ENCODE assay signal across 18 cellular contexts in genomic region chr6:97275809-97276208, GRCh38.
"Had no signal": no experiment of that assay in that cellular context is flagged by ENCODE, and none has a peak within 500 bp of the region (broad histone marks: within the 10 kb centered on the region; RNA-seq: fewer than 3 reads in every experiment).

No MANE protein-coding gene starts in this region.

- H3K27ac ChIP-seq: cardiac muscle cell, dorsolateral prefrontal cortex, heart left ventricle, pancreas, sigmoid colon, stomach, upper lobe of left lung had no signal

- H3K27ac Mint-ChIP-seq: activated CD4-positive, alpha-beta memory T cell treated with anti-CD3 and anti-CD28 coated beads, Interleukin-2, amount 10 ng/mL, durations not matched to agents 7 days and 5 days; activated CD4-positive, alpha-beta T cell treated with anti-CD3 and anti-CD28 coated beads for 36 hours; activated CD8-positive, alpha-beta memory T cell treated with anti-CD3 and anti-CD28 coated beads, Interleukin-2, amount 10 ng/mL, durations not matched to agents 7 days and 5 days; activated naive CD8-positive, alpha-beta T cell treated with anti-CD3 and anti-CD28 coated beads for 36 hours; stimulated activated effector memory CD8-positive, alpha-beta T cell treated with anti-CD3 and anti-CD28 coated beads, Interleukin-12 subunit alpha, Interleukin-12 subunit beta, amount 100 ng/mL, for 72 hours; T-helper 2 cell treated with Interferon-gamma antibody and Interleukin-4, amounts not matched to agents 5 μg/mL and 100 μg/mL, for 36 hours; WTC11 had no signal

- H3K4me3 ChIP-seq: cardiac muscle cell, dorsolateral prefrontal cortex, heart left ventricle, pancreas, sigmoid colon, stomach, upper lobe of left lung had no signal

- H3K9me3 Mint-ChIP-seq: activated CD4-positive, alpha-beta memory T cell treated with anti-CD3 and anti-CD28 coated beads, Interleukin-2, amount 10 ng/mL, durations not matched to agents 7 days and 5 days; activated naive CD8-positive, alpha-beta T cell treated with anti-CD3 and anti-CD28 coated beads for 36 hours; naive thymus-derived CD8-positive, alpha-beta T cell; stimulated activated effector memory CD8-positive, alpha-beta T cell treated with anti-CD3 and anti-CD28 coated beads, Interleukin-12 subunit alpha, Interleukin-12 subunit beta, amount 100 ng/mL, for 72 hours; T-helper 2 cell treated with Interferon-gamma antibody and Interleukin-4, amounts not matched to agents 5 μg/mL and 100 μg/mL, for 36 hours; WTC11 had no signal

- H3K27me3 ChIP-seq: cardiac muscle cell, dorsolateral prefrontal cortex, heart left ventricle, pancreas, sigmoid colon, stomach, upper lobe of left lung had no signal

- H3K4me1 Mint-ChIP-seq: WTC11 had no signal

- H3K27me3 Mint-ChIP-seq: activated CD4-positive, alpha-beta memory T cell treated with anti-CD3 and anti-CD28 coated beads, Interleukin-2, amount 10 ng/mL, durations not matched to agents 7 days and 5 days; activated CD4-positive, alpha-beta T cell treated with anti-CD3 and anti-CD28 coated beads for 36 hours; activated CD8-positive, alpha-beta memory T cell treated with anti-CD3 and anti-CD28 coated beads, Interleukin-2, amount 10 ng/mL, durations not matched to agents 7 days and 5 days; activated naive CD8-positive, alpha-beta T cell treated with anti-CD3 and anti-CD28 coated beads for 36 hours; naive thymus-derived CD8-positive, alpha-beta T cell had no signal

- H3K4me3 Mint-ChIP-seq: activated CD4-positive, alpha-beta memory T cell treated with anti-CD3 and anti-CD28 coated beads, Interleukin-2, amount 10 ng/mL, durations not matched to agents 7 days and 5 days; activated CD4-positive, alpha-beta T cell treated with anti-CD3 and anti-CD28 coated beads for 36 hours; activated CD8-positive, alpha-beta memory T cell treated with anti-CD3 and anti-CD28 coated beads, Interleukin-2, amount 10 ng/mL, durations not matched to agents 7 days and 5 days; activated naive CD8-positive, alpha-beta T cell treated with anti-CD3 and anti-CD28 coated beads for 36 hours; naive thymus-derived CD8-positive, alpha-beta T cell; stimulated activated effector memory CD8-positive, alpha-beta T cell treated with anti-CD3 and anti-CD28 coated beads, Interleukin-12 subunit alpha, Interleukin-12 subunit beta, amount 100 ng/mL, for 72 hours; T-helper 2 cell treated with Interferon-gamma antibody and Interleukin-4, amounts not matched to agents 5 μg/mL and 100 μg/mL, for 36 hours; WTC11 had no signal

- DNase-seq: activated CD4-positive, alpha-beta memory T cell treated with anti-CD3 and anti-CD28 coated beads, Interleukin-2, amount 10 ng/mL, durations not matched to agents 7 days and 5 days; activated CD4-positive, alpha-beta T cell treated with anti-CD3 and anti-CD28 coated beads for 36 hours; activated CD8-positive, alpha-beta memory T cell treated with anti-CD3 and anti-CD28 coated beads, Interleukin-2, amount 10 ng/mL, durations not matched to agents 7 days and 5 days; activated naive CD8-positive, alpha-beta T cell treated with anti-CD3 and anti-CD28 coated beads for 36 hours; amygdala; dorsolateral prefrontal cortex; heart left ventricle; naive thymus-derived CD8-positive, alpha-beta T cell; pancreas; sigmoid colon; stimulated activated CD4-positive, alpha-beta T cell treated with anti-CD3 and anti-CD28 coated beads, Interleukin-4, amount 100 ng/mL, for 24 hours; stomach; SW 1271; upper lobe of left lung had no signal

- H3K4me1 ChIP-seq: pancreas, sigmoid colon, stomach, upper lobe of left lung had no signal

- H3K36me3 ChIP-seq: pancreas had no signal

- ATAC-seq: activated CD4-positive, alpha-beta T cell treated with anti-CD3 and anti-CD28 coated beads for 36 hours; activated CD8-positive, alpha-beta memory T cell treated with anti-CD3 and anti-CD28 coated beads, Interleukin-2, amount 10 ng/mL, durations not matched to agents 7 days and 5 days; heart left ventricle; naive thymus-derived CD8-positive, alpha-beta T cell; pancreas; stimulated activated effector memory CD8-positive, alpha-beta T cell treated with anti-CD3 and anti-CD28 coated beads, Interleukin-12 subunit alpha, Interleukin-12 subunit beta, amount 100 ng/mL, for 72 hours; WTC11 had no signal

- H3K9me3 ChIP-seq: heart left ventricle, pancreas, sigmoid colon, stomach, upper lobe of left lung had no signal
